In the genomic region with DNA sequence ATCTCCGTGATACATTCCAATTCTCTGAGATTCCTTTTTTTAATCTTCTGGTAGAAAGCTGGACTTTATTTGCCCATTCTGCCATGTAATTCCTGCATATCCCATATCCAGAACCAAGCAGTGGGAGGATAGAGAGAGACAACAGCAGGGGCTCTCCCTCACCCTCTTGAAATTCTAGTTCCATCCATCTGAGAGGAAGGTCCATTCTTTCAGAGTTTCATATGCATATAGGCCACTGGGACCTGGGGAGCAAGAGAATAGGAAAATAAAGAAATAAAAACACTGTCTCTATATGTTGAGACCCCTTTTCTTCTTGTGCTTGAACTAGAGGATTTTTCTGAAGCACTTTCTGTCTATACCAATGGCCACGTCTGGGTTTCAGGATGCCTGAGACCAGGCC, we compare ENCODE assay signal across 21 cellular contexts.
"Had no signal": no experiment of that assay in that cellular context is flagged by ENCODE, and none has a peak within 500 bp of the region (broad histone marks: within the 10 kb centered on the region; RNA-seq: fewer than 3 reads in every experiment).

No MANE protein-coding gene starts in this region.

- H3K27ac ChIP-seq: coronary artery, dorsolateral prefrontal cortex, esophagus squamous epithelium, gastrocnemius medialis, heart right ventricle, left lung, lower lobe of right lung had no signal

- H3K4me1 ChIP-seq: esophagus squamous epithelium, gastrocnemius medialis, left lung, lower lobe of right lung had no signal

- H3K36me3 Mint-ChIP-seq: mesothelial cell of epicardium; naive thymus-derived CD4-positive, alpha-beta T cell had no signal

- H3K36me3 ChIP-seq: esophagus squamous epithelium, gastrocnemius medialis, heart right ventricle, left lung, lower lobe of right lung had no signal

- H3K4me3 Mint-ChIP-seq: mesothelial cell of epicardium; naive thymus-derived CD4-positive, alpha-beta T cell had no signal

- H3K4me3 ChIP-seq: coronary artery, dorsolateral prefrontal cortex, esophagus squamous epithelium, gastrocnemius medialis, heart right ventricle, left lung, lower lobe of right lung, mucosa of descending colon had no signal

- H3K9me3 ChIP-seq: esophagus squamous epithelium, gastrocnemius medialis, heart right ventricle, left lung, lower lobe of right lung, mucosa of descending colon had no signal

- H3K27ac Mint-ChIP-seq: mesothelial cell of epicardium; naive thymus-derived CD4-positive, alpha-beta T cell had no signal

- H3K27me3 ChIP-seq: dorsolateral prefrontal cortex, esophagus squamous epithelium, gastrocnemius medialis, heart right ventricle, left lung had no signal

- DNase-seq: dermis blood vessel endothelial cell; dorsolateral prefrontal cortex; effector CD4-positive, alpha-beta T cell; effector memory CD4-positive, alpha-beta T cell; esophagus squamous epithelium; foreskin fibroblast; foreskin melanocyte; gastrocnemius medialis; glutamatergic neuron; head of caudate nucleus; heart right ventricle; hippocampal formation; left cardiac atrium; left lung; left ventricle myocardium superior; lower lobe of right lung; mesenchymal stem cell; mucosa of descending colon; naive thymus-derived CD4-positive, alpha-beta T cell had no signal

- ATAC-seq: gastrocnemius medialis; heart right ventricle; left cardiac atrium; left ventricle myocardium superior; lower lobe of right lung; mucosa of descending colon; naive thymus-derived CD4-positive, alpha-beta T cell had no signal
